Comparison of ENCODE assay signal across 12 cellular contexts in genomic region chr6:43630980-43631619, GRCh38. TPM values are rescaled to one million over a fixed set of nuclear protein-coding genes. Genes with fewer than 3 reads are reported as not detected.
A peak's percentile ranks its signal among the peaks of the same experiment; 100 is the strongest.
DNase-seq lines count a peak whose midpoint lies in the region; ATAC-seq and TF ChIP-seq lines count a peak whose summit lies in the region.
"Had no signal": no experiment of that assay in that cellular context is flagged by ENCODE, and none has a peak within 500 bp of the region (broad histone marks: within the 10 kb centered on the region; RNA-seq: fewer than 3 reads in every experiment).

No MANE protein-coding gene starts in this region.

- CTCF ChIA-PET in activated naive CD4-positive, alpha-beta T cell treated with anti-CD3 and anti-CD28 coated beads, Interleukin-2, amount 10 ng/mL, durations not matched to agents 7 days and 5 days (lab: Charles Lee), result interaction anchor here (2.4 kb wide), 1 partner anchor 23 kb away, joined by 9 read pairs; no protein-coding TSS in a partner anchor
- CTCF ChIA-PET in T-cell (lab: Charles Lee), result interaction anchor here (0.6 kb wide), 2 partner anchors 58 to 1418 kb away, joined by 3 to 4 read pairs; no protein-coding TSS in a partner anchor

- POLR2A ChIA-PET in T-cell (lab: Charles Lee), result no interaction called here

- no peak for TF ChIP-seq EP300 in transverse colon (IDR thresholded peaks at IDR 0.05; ENCODE audit: low read depth)

- H3K4me1 Mint-ChIP-seq in activated naive CD4-positive, alpha-beta T cell treated with anti-CD3 and anti-CD28 coated beads, Interleukin-2, amount 10 ng/mL, durations not matched to agents 7 days and 5 days, result peaks cover 55% of the 10 kb centered on the region
- peaks cover 41 to 55% (median 54%) of the 10 kb centered on the region in 3 donors for H3K4me1 Mint-ChIP-seq in T-cell

- peaks cover 22% of the 10 kb centered on the region for H3K36me3 Mint-ChIP-seq in activated naive CD4-positive, alpha-beta T cell treated with anti-CD3 and anti-CD28 coated beads, Interleukin-2, amount 10 ng/mL, durations not matched to agents 7 days and 5 days
- H3K36me3 Mint-ChIP-seq in T-cell, result peaks cover 9% of the 10 kb centered on the region

- in situ Hi-C loops in transverse colon (cut with MboI; ENCODE audit: low pct_ligation_motif_present in 1 of 4, low pct_unique_long_range_greater_than_20kb in 1 of 4, low sequenced_read_pairs in 3 of 4), result no loop called here

- no peaks in the 10 kb centered on the region for H3K36me3 ChIP-seq in transverse colon

- 89% methylated on average over 1 of the region's 1 CpG; no CpG with 5 or more reads in 1 of the 2 donors for WGBS in transverse colon (ENCODE audit: low coverage in 1 of 2), 2 donors

- H3K27me3 ChIP-seq in transverse colon, result no peaks in the 10 kb centered on the region
- H3K27me3 ChIP-seq: SJSA1 had no signal

- intact Hi-C loops in transverse colon (cut with DNase I; ENCODE audit: low total_unique reads), result no loop called here

- no peak for DNase-seq in activated naive CD4-positive, alpha-beta T cell treated with anti-CD3 and anti-CD28 coated beads, Interleukin-2, amount 10 ng/mL, durations not matched to agents 7 days and 5 days
- no peak for DNase-seq in activated naive CD4-positive, alpha-beta T cell treated with anti-CD3 and anti-CD28 coated beads, Interleukin-2, amount 50 U/mL, for 16 hours
- DNase-seq in T-cell (no peak), foreskin melanocyte (peak; percentile 21), transverse colon (no peak), hepatic stellate cell (ENCODE audit: low spot score) (no peak)
- DNase-seq in stimulated activated naive CD4-positive, alpha-beta T cell treated with Interleukin-2 at 50 U/mL for 16 hours (lab: John Stamatoyannopoulos, UW), result no peak
- DNase-seq: GOT3, kidney, NCI-H2107 had no signal

- H3K4me1 ChIP-seq in transverse colon, result peaks cover 14 to 38% (median 27%) of the 10 kb centered on the region in 4 donors

- peaks cover 6% of the 10 kb centered on the region for H3K27me3 Mint-ChIP-seq in activated naive CD4-positive, alpha-beta T cell treated with anti-CD3 and anti-CD28 coated beads, Interleukin-2, amount 10 ng/mL, durations not matched to agents 7 days and 5 days
- no peaks in the 10 kb centered on the region for H3K27me3 Mint-ChIP-seq in T-cell

- TF ChIP-seq CTCF in transverse colon (IDR thresholded peaks at IDR 0.05), result no peak

- H3K27ac Mint-ChIP-seq in activated naive CD4-positive, alpha-beta T cell treated with anti-CD3 and anti-CD28 coated beads, Interleukin-2, amount 10 ng/mL, durations not matched to agents 7 days and 5 days, result peak overlapping the region; percentile 75
- peak overlapping the region; percentile 55 to 75 for H3K27ac Mint-ChIP-seq in T-cell

- no peak overlapping the region for H3K4me3 ChIP-seq in transverse colon

- no peaks in the 10 kb centered on the region for H3K9me3 Mint-ChIP-seq in activated naive CD4-positive, alpha-beta T cell treated with anti-CD3 and anti-CD28 coated beads, Interleukin-2, amount 10 ng/mL, durations not matched to agents 7 days and 5 days
- no peaks in the 10 kb centered on the region for H3K9me3 Mint-ChIP-seq in T-cell

- H3K9me3 ChIP-seq in transverse colon, result no peaks in the 10 kb centered on the region
- H3K9me3 ChIP-seq: SJSA1 had no signal

- peak overlapping the region in 3 of 4 donors; percentile 97 to 100 (median 100) for H3K27ac ChIP-seq in transverse colon

- ATAC-seq in T-cell (replicated peaks in 1 of 4), result no peak
- no peak for ATAC-seq in HG03108 (IDR thresholded peaks at IDR 0.05; ENCODE audit: unreplicated experiment)

- peak overlapping the region; percentile 53 for H3K4me3 Mint-ChIP-seq in activated naive CD4-positive, alpha-beta T cell treated with anti-CD3 and anti-CD28 coated beads, Interleukin-2, amount 10 ng/mL, durations not matched to agents 7 days and 5 days
- peak overlapping the region; percentile 34 to 92 (median 54) for H3K4me3 Mint-ChIP-seq in T-cell

- TF ChIP-seq POLR2A in transverse colon (IDR thresholded peaks at IDR 0.05), result no peak

RNA-seq across cellular contexts. Expression of gene GTPBP2, which starts 2.0 kb away (rescaled TPM):
- total RNA-seq in T-cell, result 10 to 100 TPM; 58.4 to 87.0 (median 75.2) TPM
- total RNA-seq in transverse colon, result 100 to 1,000 TPM in 1 of 4 donors, 10 to 100 TPM in 3; 83.7 to 115 (median 86.8) TPM

RNA-seq across cellular contexts. Expression of gene MAD2L1BP, which starts 4.5 kb away (rescaled TPM):
- total RNA-seq in T-cell, result 10 to 100 TPM; 16.6 to 32.1 (median 28.9) TPM
- total RNA-seq in transverse colon, result 10 to 100 TPM in 3 of 4 donors, 1 to 10 TPM in 1; 10.0 to 61.0 (median 42.4) TPM

RNA-seq across cellular contexts. Expression of gene RSPH9, which starts 13.7 kb away (rescaled TPM):
- not detected for total RNA-seq in T-cell
- total RNA-seq in transverse colon, result not detected
- total RNA-seq: SJSA1 had no signal

RNA-seq across cellular contexts. Expression of gene POLH, which starts 55.1 kb away (rescaled TPM):
- total RNA-seq in T-cell (10 to 100 TPM; 14.4 to 38.5 (median 25.6) TPM), transverse colon (10 to 100 TPM in 1 of 4 donors, 1 to 10 TPM in 3; 2.2 to 10.6 (median 7.0) TPM)

RNA-seq across cellular contexts. Expression of gene XPO5, which starts 55.3 kb away (rescaled TPM):
- total RNA-seq in T-cell (10 to 100 TPM; 48.2 to 51.4 (median 50.3) TPM), transverse colon (10 to 100 TPM; 11.3 to 25.1 (median 17.6) TPM)
